Comparison of ENCODE assay signal across 8 cellular contexts in the genomic region with DNA sequence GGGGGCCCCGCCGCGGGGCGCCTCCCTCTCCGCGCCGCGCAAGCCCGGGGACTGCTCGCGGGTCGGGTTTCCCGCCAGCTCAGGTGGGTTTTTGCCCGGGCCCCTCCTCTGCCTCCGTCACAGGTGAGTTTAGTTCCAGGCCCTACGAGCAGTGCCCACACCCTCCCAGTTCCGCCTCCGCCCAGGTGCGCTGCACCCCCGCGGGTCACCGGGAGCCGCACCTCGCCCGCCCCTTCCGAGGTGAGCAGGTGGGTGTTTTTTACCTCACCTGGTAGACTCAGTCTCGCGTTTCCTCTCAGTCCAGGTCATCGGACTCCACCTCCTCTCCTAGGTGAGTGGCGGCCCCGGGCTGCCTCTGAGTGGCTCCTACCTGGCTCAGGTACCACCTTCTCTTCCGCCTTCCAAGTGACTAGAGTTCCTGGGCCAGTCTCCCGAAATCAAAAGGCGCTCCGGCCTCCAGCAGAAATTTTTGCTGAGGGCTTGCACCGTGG. TPM values are rescaled to one million over a fixed set of nuclear protein-coding genes. Genes with fewer than 3 reads are reported as not detected.
DNase-seq lines count a peak whose midpoint lies in the region; TF ChIP-seq lines count a peak whose summit lies in the region.

A gene with protein sequence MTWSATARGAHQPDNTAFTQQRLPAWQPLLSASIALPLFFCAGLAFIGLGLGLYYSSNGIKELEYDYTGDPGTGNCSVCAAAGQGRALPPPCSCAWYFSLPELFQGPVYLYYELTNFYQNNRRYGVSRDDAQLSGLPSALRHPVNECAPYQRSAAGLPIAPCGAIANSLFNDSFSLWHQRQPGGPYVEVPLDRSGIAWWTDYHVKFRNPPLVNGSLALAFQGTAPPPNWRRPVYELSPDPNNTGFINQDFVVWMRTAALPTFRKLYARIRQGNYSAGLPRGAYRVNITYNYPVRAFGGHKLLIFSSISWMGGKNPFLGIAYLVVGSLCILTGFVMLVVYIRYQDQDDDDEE (minus strand): TSS at position 153 of the 491 bp plus-strand sequence. CDS start 191 bp downstream, outside the sequence.

- H3K4me1 Mint-ChIP-seq in MCF 10A (ENCODE audit: insufficient read depth, unreplicated experiment) = no peaks in the 10 kb centered on the region

- CTCF ChIA-PET in MCF 10A (lab: Yijun Ruan, JAX) = interaction anchor here (0.5 to 1.6 kb wide), 6 partner anchors 17 to 1031 kb away, joined by 3 to 11 read pairs (median 4); no protein-coding TSS in a partner anchor

- H3K9me3 Mint-ChIP-seq in MCF 10A (ENCODE audit: unreplicated experiment) = no peaks in the 10 kb centered on the region

- H3K27me3 Mint-ChIP-seq in MCF 10A (ENCODE audit: insufficient read depth, unreplicated experiment) = no peaks in the 10 kb centered on the region

- H3K36me3 Mint-ChIP-seq in MCF 10A (ENCODE audit: insufficient read depth, unreplicated experiment) = no peaks in the 10 kb centered on the region

- H3K27ac ChIP-seq in stomach smooth muscle (ENCODE audit: low read length) = no peak within 1 kb of the TSS

- in situ Hi-C loops in GM13977 (cut with MboI; ENCODE audit: low pct_unique_long_range_greater_than_20kb, low sequenced_read_pairs, unreplicated experiment) = loop anchor here (25.0 kb wide), 1 partner anchor 556 kb away; no protein-coding TSS in a partner anchor

- 9 to 11% methylated on average over 19 to 22 of the region's 36 CpGs for WGBS in lower leg skin, 2 donors

- TF ChIP-seq CTCF in GM20000 (IDR thresholded peaks at IDR 0.05; ENCODE audit: extremely low read depth, missing control alignments) (no peak), MCF 10A (IDR thresholded peaks at IDR 0.05; ENCODE audit: unreplicated experiment) (no peak), lower leg skin (IDR thresholded peaks at IDR 0.05) (no peak), GM13977 (IDR thresholded peaks at IDR 0.05; ENCODE audit: extremely low read depth, insufficient read depth, missing control alignments) (no peak)

- no peak for TF ChIP-seq POLR2A in lower leg skin (IDR thresholded peaks at IDR 0.05)

- no peaks in the 10 kb centered on the region for H3K9me3 ChIP-seq in stomach smooth muscle (ENCODE audit: control insufficient read depth in 2 of 2, low read length in 2 of 2)

- BruUV-seq in MCF 10A (replicated peaks; lab: Mats Ljungman, UMichigan) = no TSS peak

- intact Hi-C loops in MCF 10A (cut with micrococcal nuclease) (no loop called here), lower leg skin (cut with DNase I; ENCODE audit: low total_unique reads) (no loop called here)

- peaks cover 11 to 37% of the 10 kb centered on the region in 2 donors for H3K27me3 ChIP-seq in stomach smooth muscle (ENCODE audit: control insufficient read depth in 1 of 2, insufficient read depth in 2 of 2, low read length in 2 of 2)

- H3K9ac ChIP-seq in stomach smooth muscle (ENCODE audit: low read length in 2 of 2) = peak within 1 kb of the TSS in 1 of 2 donors; percentile 21

- H3K27ac Mint-ChIP-seq in MCF 10A (ENCODE audit: low read depth, unreplicated experiment) = no peak within 1 kb of the TSS

- H3K4me1 ChIP-seq in stomach smooth muscle (ENCODE audit: control insufficient read depth, insufficient read depth, low read length) = no peaks in the 10 kb centered on the region

- H3K4me3 ChIP-seq in lower leg skin (ENCODE audit: low read depth, poor library complexity, severe bottlenecking) (peak within 1 kb of the TSS; percentile 75), stomach smooth muscle (ENCODE audit: low read length in 2 of 2) (peak within 1 kb of the TSS; percentile 43 to 67)

- POLR2A ChIA-PET in MCF 10A (lab: Yijun Ruan, JAX) = no interaction called here

- no peaks in the 10 kb centered on the region for H3K36me3 ChIP-seq in stomach smooth muscle (ENCODE audit: control insufficient read depth in 2 of 2, insufficient read depth in 2 of 2, low read length in 2 of 2)

- H3K4me3 Mint-ChIP-seq in MCF 10A (ENCODE audit: unreplicated experiment) = peak within 1 kb of the TSS; percentile 45

- DNase-seq in GM20000 (ENCODE audit: low spot score) (peak; percentile 24), NCI-H748 treated with DMSO at 0.1 percent for 48 hours (lab: John Stamatoyannopoulos, UW) (peak; percentile 91), MCF 10A (ENCODE audit: unreplicated experiment) (no peak), lower leg skin (ENCODE audit: low spot score in 2 of 2) (peak; percentile 62 to 91), H4 (ENCODE audit: low spot score) (no peak), GM13977 (ENCODE audit: low spot score) (no peak), OCI-M1 (lab: John Stamatoyannopoulos, UW) (no peak)

RNA-seq across cellular contexts. Expression of the gene that starts here (rescaled TPM):
- total RNA-seq in MCF 10A (2022) (0.09 and 0.22 TPM in 2 replicates), lower leg skin (10 to 100 TPM; 25.1 to 43.6 (median 34.8) TPM)
- total RNA-seq in H4 (2014; rRNA removed; shearing (Covaris generic)) = not detected in 2 replicates

Comparison
In these comparisons a context has a peak if more than half of its experiments do, and no peak if none do; other contexts are left out.
1. RNA of the gene that starts here (total RNA-seq): 25.1 to 43.6 TPM in lower leg skin; 0.09 to 0.22 TPM in MCF 10A and not detected in H4; every median in the first group is over 10 times any median in the second.
2. DNase-seq: peak in GM20000 (single experiment), NCI-H748 treated with DMSO at 0.1 percent for 48 hours (single experiment) and lower leg skin (2 of 2); none in MCF 10A (single experiment), H4 (single experiment), GM13977 (single experiment) and OCI-M1 (single experiment).